8 cellular contexts compared by ENCODE assay signal in the genomic region with DNA sequence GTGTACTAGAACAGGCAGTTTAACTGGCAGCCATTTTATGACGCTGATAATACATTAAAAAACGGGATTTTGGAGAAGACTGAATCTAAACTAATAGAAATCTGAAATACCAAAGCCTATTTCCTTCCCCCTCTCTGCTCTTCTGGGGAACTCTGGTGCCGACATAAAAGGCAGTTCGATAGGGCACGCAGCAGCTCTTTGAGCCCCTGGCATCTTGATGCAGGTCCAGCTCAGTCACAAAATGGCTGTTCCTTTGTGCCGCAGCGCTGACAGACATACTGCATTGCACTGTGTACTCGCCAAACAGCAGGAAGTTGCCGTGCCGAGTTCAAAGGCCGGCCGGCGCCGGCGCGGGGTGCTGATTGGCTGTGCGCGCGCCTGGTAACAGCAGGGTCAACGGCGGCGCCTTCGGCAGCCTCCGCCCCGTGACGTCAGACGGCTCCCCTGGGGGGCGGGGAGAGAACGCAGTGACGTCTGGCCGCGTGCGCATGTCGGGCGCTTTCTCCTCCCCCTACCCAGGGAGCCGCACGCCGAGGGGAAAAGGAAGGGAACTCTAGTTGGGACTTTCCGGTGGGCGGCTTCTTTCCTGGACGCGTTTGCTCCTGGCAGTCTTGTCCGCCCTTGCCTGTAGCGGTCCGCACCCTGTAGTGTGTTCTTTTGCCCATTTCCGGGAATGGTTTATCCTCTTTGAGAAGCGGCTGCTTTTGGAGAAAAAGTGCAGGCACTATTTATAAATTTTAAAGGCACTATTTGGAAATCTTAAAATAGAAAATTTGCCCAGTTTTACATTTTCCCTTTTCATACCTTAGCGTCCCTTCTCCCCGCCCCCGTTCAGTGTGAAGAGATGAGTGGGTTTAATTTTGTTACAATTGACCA. TPM values are rescaled to one million over a fixed set of nuclear protein-coding genes. Genes with fewer than 3 reads are reported as not detected.
DNase-seq lines count a peak whose midpoint lies in the region; FAIRE-seq and TF ChIP-seq lines count a peak whose summit lies in the region.

No MANE protein-coding gene starts in this region.

- H3K79me1 ChIP-seq in neuronal stem cell (ENCODE audit: low read depth, low read length) = no peaks in the 10 kb centered on the region

- no peak overlapping the region for H4K91ac ChIP-seq in neuronal stem cell (ENCODE audit: low read depth, low read length, poor library complexity)

- FAIRE-seq in frontal cortex (lab: Jason Lieb, UNC) = peak; percentile 48

- H3K23ac ChIP-seq in neuronal stem cell (ENCODE audit: low read depth, low read length, poor library complexity) = peak overlapping the region; percentile 75

- no peak overlapping the region for H3K14ac ChIP-seq in neuronal stem cell (ENCODE audit: low read length)

- peak overlapping the region; percentile 67 for H3K4me2 ChIP-seq in neuronal stem cell (ENCODE audit: insufficient read depth, low read length, poor library complexity, severe bottlenecking)

- H3K27ac Mint-ChIP-seq in activated naive CD4-positive, alpha-beta T cell treated with anti-CD3 and anti-CD28 coated beads for 36 hours = peak overlapping the region; percentile 100

- no peak overlapping the region for H2BK120ac ChIP-seq in neuronal stem cell (ENCODE audit: low read depth, low read length)

- no CpG with 5 or more reads among the region's 50 CpGs for WGBS in neuronal stem cell (ENCODE audit: extremely low coverage in 2 of 2, insufficient read length in 2 of 2, insufficient replicate concordance in 1 of 2), 2 donors

- H3K4me3 ChIP-seq in HFF-Myc (replicated peaks; ENCODE audit: low read depth, low read length) (peak overlapping the region; percentile 67), SJSA1 (peak overlapping the region; percentile 54), neuronal stem cell (ENCODE audit: low read length in 2 of 2) (peak overlapping the region; percentile 75 to 79), subcutaneous abdominal adipose tissue (ENCODE audit: low read depth in 1 of 5, low read length in 5 of 5) (peak overlapping the region; percentile 72 to 94 (median 84))

- H2BK12ac ChIP-seq in neuronal stem cell (ENCODE audit: low read length) = no peak overlapping the region

- H2BK5ac ChIP-seq in neuronal stem cell (ENCODE audit: low read length) = no peak overlapping the region

- H3K4me1 ChIP-seq in SJSA1 (replicated peaks) (peaks cover 56% of the 10 kb centered on the region), neuronal stem cell (ENCODE audit: control insufficient read depth in 2 of 2, insufficient read depth in 1 of 2, low read depth in 1 of 2, low read length in 2 of 2) (peaks cover 7 to 20% of the 10 kb centered on the region in 2 donors), subcutaneous abdominal adipose tissue (ENCODE audit: control insufficient read depth in 5 of 5, insufficient read depth in 5 of 5, low read length in 5 of 5) (peaks cover 3 to 67% (median 60%) of the 10 kb centered on the region in 5 donors)

- CTCF ChIA-PET in activated naive CD4-positive, alpha-beta T cell treated with anti-CD3 and anti-CD28 coated beads for 36 hours (lab: Charles Lee) = interaction anchor here (0.6 to 5.2 kb wide), 4 partner anchors 14 to 150 kb away, joined by 3 to 48 read pairs (median 14); no protein-coding TSS in a partner anchor

- peak overlapping the region; percentile 99 for H3K27ac ChIP-seq in SJSA1
- H3K27ac ChIP-seq in neuronal stem cell (replicated peaks; ENCODE audit: low read length) = peak overlapping the region; percentile 99
- peak overlapping the region; percentile 100 for H3K27ac ChIP-seq in subcutaneous abdominal adipose tissue (ENCODE audit: low read depth, low read length)

- H3K4ac ChIP-seq in neuronal stem cell (ENCODE audit: low read length) = no peak overlapping the region

- peak overlapping the region; percentile 92 for H3K4me3 Mint-ChIP-seq in activated naive CD4-positive, alpha-beta T cell treated with anti-CD3 and anti-CD28 coated beads for 36 hours

- no peak overlapping the region for H2AK5ac ChIP-seq in neuronal stem cell (ENCODE audit: low read depth, low read length)

- DNase-seq in GM04503 (ENCODE audit: low read depth) (peak; percentile 85), HFF-Myc (ENCODE audit: extremely low read depth, low read depth) (peak; percentile 95), MV-4-11 (lab: John Stamatoyannopoulos, UW) (peak; percentile 98), SJSA1 (ENCODE audit: low read depth in 1 of 2, low spot score in 2 of 2) (peak; percentile 99 to 100), frontal cortex (ENCODE audit: low spot score in 2 of 2) (peak; percentile 76 to 83), neuronal stem cell (ENCODE audit: low spot score) (peak; percentile 99)
- peak; percentile 99 for DNase-seq in activated naive CD4-positive, alpha-beta T cell treated with anti-CD3 and anti-CD28 coated beads for 36 hours

- peaks cover 4% of the 10 kb centered on the region for H3K27me3 Mint-ChIP-seq in activated naive CD4-positive, alpha-beta T cell treated with anti-CD3 and anti-CD28 coated beads for 36 hours (ENCODE audit: low read depth)

- no peaks in the 10 kb centered on the region for H3K27me3 ChIP-seq in SJSA1 (replicated peaks)
- H3K27me3 ChIP-seq in neuronal stem cell (ENCODE audit: control insufficient read depth in 3 of 3, insufficient read depth in 3 of 3, low read depth in 1 of 3, low read length in 3 of 3) = no peaks in the 10 kb centered on the region
- H3K27me3 ChIP-seq in subcutaneous abdominal adipose tissue (ENCODE audit: control insufficient read depth in 5 of 5, insufficient read depth in 4 of 5, low read length in 5 of 5) = no peaks in the 10 kb centered on the region

- intact Hi-C loops in activated naive CD4-positive, alpha-beta T cell treated with anti-CD3 and anti-CD28 coated beads for 36 hours (cut with micrococcal nuclease) = loop anchor here (1.0 to 10.0 kb wide), 5 partner anchors 14 to 1331 kb away; a partner anchor contains a TSS

- no peak for TF ChIP-seq CTCF in HFF-Myc (IDR thresholded peaks at IDR 0.05; ENCODE audit: low read depth, low read length, missing control alignments)

- H4K8ac ChIP-seq in neuronal stem cell (ENCODE audit: low read depth, low read length) = no peak overlapping the region

- peak overlapping the region; percentile 62 for H3K18ac ChIP-seq in neuronal stem cell (ENCODE audit: low read length)

- H3K9ac ChIP-seq in neuronal stem cell (ENCODE audit: low read depth, low read length, poor library complexity) = no peak overlapping the region
- peak overlapping the region; percentile 85 to 99 (median 95) for H3K9ac ChIP-seq in subcutaneous abdominal adipose tissue (ENCODE audit: low read length in 5 of 5)

- H2AFZ ChIP-seq in neuronal stem cell (ENCODE audit: low read length) = no peak overlapping the region

- H2BK15ac ChIP-seq in neuronal stem cell (ENCODE audit: low read length) = no peak overlapping the region

- peaks cover 68% of the 10 kb centered on the region for H3K36me3 Mint-ChIP-seq in activated naive CD4-positive, alpha-beta T cell treated with anti-CD3 and anti-CD28 coated beads for 36 hours (ENCODE audit: low read depth)

- H3K36me3 ChIP-seq in SJSA1 (peaks cover 62% of the 10 kb centered on the region), neuronal stem cell (replicated peaks in 1 of 2; ENCODE audit: control insufficient read depth in 2 of 2, insufficient read depth in 2 of 2, low read length in 2 of 2) (peaks cover 1 to 78% of the 10 kb centered on the region in 2 donors), subcutaneous abdominal adipose tissue (ENCODE audit: control insufficient read depth in 5 of 5, insufficient read depth in 5 of 5, low read length in 5 of 5) (no peaks in the 10 kb centered on the region)

- peaks cover 3% of the 10 kb centered on the region for H3K9me3 Mint-ChIP-seq in activated naive CD4-positive, alpha-beta T cell treated with anti-CD3 and anti-CD28 coated beads for 36 hours

- H3K9me3 ChIP-seq in SJSA1 (replicated peaks) (no peaks in the 10 kb centered on the region), neuronal stem cell (replicated peaks in 1 of 2; ENCODE audit: control insufficient read depth in 2 of 2, insufficient read depth in 1 of 2, low read depth in 1 of 2, low read length in 2 of 2) (no peaks in the 10 kb centered on the region), subcutaneous abdominal adipose tissue (ENCODE audit: control insufficient read depth in 5 of 5, low read length in 5 of 5) (no peaks in the 10 kb centered on the region)

- H3K4me1 Mint-ChIP-seq in activated naive CD4-positive, alpha-beta T cell treated with anti-CD3 and anti-CD28 coated beads for 36 hours (ENCODE audit: low read depth) = peaks cover 50% of the 10 kb centered on the region

RNA-seq across cellular contexts. Expression of a gene that starts 4.1 kb away (rescaled TPM):
- 37.6 and 43.7 TPM in 2 replicates for total RNA-seq in SJSA1 (2014; rRNA removed; shearing (Covaris generic))
- total RNA-seq in activated naive CD4-positive, alpha-beta T cell treated with anti-CD3 and anti-CD28 coated beads for 36 hours = 100 to 1,000 TPM; 164 to 185 TPM
- 108 TPM for total RNA-seq in frontal cortex
- 63.3 TPM for polyA plus RNA-seq in neuronal stem cell (2013, experiment 1 of 2)
- 62.8 TPM for polyA plus RNA-seq in neuronal stem cell (2013, experiment 2 of 2)

Comparison
In these comparisons a context has a peak if more than half of its experiments do, and no peak if none do; other contexts are left out.
1. Peak in every context shown above with its lines: DNase-seq, H3K4me3 ChIP-seq and H3K27ac ChIP-seq.